Comparison of ENCODE assay signal across 22 cellular contexts in the genomic region with DNA sequence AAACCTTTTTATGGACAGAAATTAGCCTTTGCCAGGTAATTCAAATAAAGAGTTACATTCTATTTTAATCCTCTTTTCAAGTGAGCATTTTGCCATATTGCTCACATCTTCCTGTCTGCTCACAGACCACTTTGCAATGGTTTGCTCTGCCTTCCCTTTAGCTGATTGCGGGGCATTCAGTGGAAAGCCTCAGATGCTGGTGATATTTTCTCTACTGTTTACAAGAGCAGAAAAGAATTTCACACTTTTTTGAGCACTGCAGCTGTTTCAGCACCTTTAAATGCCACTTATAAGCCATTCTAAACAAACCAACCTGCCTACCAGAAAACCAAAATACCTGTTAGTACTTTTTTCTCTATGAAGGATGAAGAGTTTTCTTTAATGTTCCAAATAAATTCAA.
"Had no signal": no experiment of that assay in that cellular context is flagged by ENCODE, and none has a peak within 500 bp of the region (broad histone marks: within the 10 kb centered on the region; RNA-seq: fewer than 3 reads in every experiment).

No MANE protein-coding gene starts in this region.

- H3K9me3 ChIP-seq: body of pancreas, gastrocnemius medialis, transverse colon, uterus had no signal

- ATAC-seq: body of pancreas; gastrocnemius medialis; left ventricle myocardium superior; natural killer cell treated with Interleukin-12 subunit alpha and Interleukin-12 subunit beta and Interleukin-15 and Interleukin-18, amount 100 ng/mL, for 72 hours; sciatic nerve; stimulated activated naive B cell treated with anti-CD40 and anti-IgM and Interleukin-4, amounts not matched to agents 10 μg/mL and 1 μg/mL and 100 μg/mL, for 72 hours; T-helper 17 cell had no signal

- H3K36me3 ChIP-seq: cardiac muscle cell, gastrocnemius medialis, transverse colon, uterus had no signal

- H3K4me1 ChIP-seq: body of pancreas, gastrocnemius medialis, uterus had no signal

- H3K4me3 ChIP-seq: body of pancreas, cardiac muscle cell, gastrocnemius medialis, transverse colon, uterus had no signal

- DNase-seq: activated CD4-positive, alpha-beta memory T cell treated with anti-CD3 and anti-CD28 coated beads for 36 hours; activated CD4-positive, alpha-beta T cell treated with anti-CD3 and anti-CD28 coated beads for 48 hours; activated effector memory CD4-positive, alpha-beta T cell treated with anti-CD3 and anti-CD28 coated beads, Interleukin-2, amount 50 U/mL, for 16 hours; activated naive CD4-positive, alpha-beta T cell treated with anti-CD3 and anti-CD28 coated beads, Interleukin-2, amount 10 ng/mL, durations not matched to agents 7 days and 5 days; body of pancreas; cortex of kidney; gastrocnemius medialis; hippocampal formation; left ventricle myocardium superior; mammary epithelial cell; nucleus accumbens; posterior cingulate gyrus; small intestine; stimulated activated CD4-positive, alpha-beta T cell treated with anti-CD3 and anti-CD28 coated beads, Interleukin-2, amount 100 ng/mL, for 48 hours; stimulated activated CD8-positive, alpha-beta memory T cell treated with anti-CD3 and anti-CD28 coated beads, Interleukin-4, amount 100 ng/mL, for 48 hours; stimulated activated naive B cell treated with anti-CD40 and anti-IgM and Interleukin-4, amounts not matched to agents 10 μg/mL and 1 μg/mL and 100 μg/mL, for 72 hours; T-helper 17 cell; transverse colon; uterus had no signal

- H3K27me3 ChIP-seq: body of pancreas, cardiac muscle cell, gastrocnemius medialis, transverse colon, uterus had no signal

- H3K27ac ChIP-seq: body of pancreas, cardiac muscle cell, gastrocnemius medialis, transverse colon, uterus had no signal
